Comparison of ENCODE assay signal across 20 cellular contexts in the genomic region with DNA sequence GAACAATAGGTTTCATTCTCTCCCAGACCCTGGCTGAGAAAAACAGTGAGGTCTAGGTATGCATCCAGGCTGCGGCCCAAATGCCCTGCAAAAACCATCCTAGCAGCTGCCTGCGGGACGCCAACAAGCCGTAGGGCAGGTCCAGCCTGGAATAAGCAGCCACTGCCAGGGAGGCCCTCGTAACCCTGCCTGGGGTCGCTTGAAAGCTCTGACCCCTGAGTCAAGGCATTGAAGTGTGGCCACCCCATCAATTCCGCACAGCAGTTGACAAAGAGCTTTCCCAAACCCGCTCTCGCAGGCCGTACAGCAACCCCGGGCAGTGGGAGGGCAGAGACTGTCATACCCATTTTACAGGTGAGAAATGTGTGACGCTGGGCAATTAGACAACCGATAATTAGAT. TPM values are rescaled to one million over a fixed set of nuclear protein-coding genes. Genes with fewer than 3 reads are reported as not detected.
DNase-seq lines count a peak whose midpoint lies in the region; ATAC-seq and TF ChIP-seq lines count a peak whose summit lies in the region.
"Had no signal": no experiment of that assay in that cellular context is flagged by ENCODE, and none has a peak within 500 bp of the region (broad histone marks: within the 10 kb centered on the region; RNA-seq: fewer than 3 reads in every experiment).

No MANE protein-coding gene starts in this region.

- intact Hi-C loops in Right ventricle myocardium inferior (cut with DNase I) = no loop called here
- intact Hi-C loops in heart left ventricle (cut with DNase I) = no loop called here
- intact Hi-C loops in natural killer cell (cut with micrococcal nuclease) = no loop called here

- H3K9me3 ChIP-seq in heart left ventricle (no peaks in the 10 kb centered on the region), neural progenitor cell (ENCODE audit: low read depth) (no peaks in the 10 kb centered on the region)
- H3K9me3 ChIP-seq: A549; BLaER1 treated with 17β-estradiol and CSF1 and Interleukin-3, amounts not matched to agents 10 nM and 100 nM; Caco-2 had no signal

- ATAC-seq in Right ventricle myocardium inferior = no peak
- ATAC-seq in heart left ventricle = no peak
- no peak for ATAC-seq in natural killer cell treated with Interleukin-12 subunit alpha and Interleukin-12 subunit beta and Interleukin-15 and Interleukin-18, amount 100 ng/mL, for 72 hours
- ATAC-seq in natural killer cell = no peak
- no peak for ATAC-seq in GM21423 (IDR thresholded peaks at IDR 0.05; ENCODE audit: unreplicated experiment)
- ATAC-seq: A549; CD8-positive, alpha-beta T cell had no signal

- TF ChIP-seq POLR2A in heart left ventricle (IDR thresholded peaks at IDR 0.05) = no peak

- TF ChIP-seq CTCF in heart left ventricle (IDR thresholded peaks at IDR 0.05) (no peak), natural killer cell (IDR thresholded peaks at IDR 0.05) (no peak), neural progenitor cell (IDR thresholded peaks at IDR 0.05) (no peak)

- H2AFZ ChIP-seq in neural progenitor cell (replicated peaks) = no peak overlapping the region

- H3K4me1 ChIP-seq in heart left ventricle (peaks cover 0 to 20% (median 6%) of the 10 kb centered on the region in 12 donors), neural progenitor cell (no peaks in the 10 kb centered on the region)
- H3K4me1 ChIP-seq: A549, Caco-2 had no signal

- H3K4me2 ChIP-seq in neural progenitor cell = no peak overlapping the region
- H3K4me2 ChIP-seq: A549; BLaER1 treated with 17β-estradiol and CSF1 and Interleukin-3, amounts not matched to agents 10 nM and 100 nM had no signal

- H4K20me1 ChIP-seq in neural progenitor cell (ENCODE audit: low read depth) = no peaks in the 10 kb centered on the region

- no peaks in the 10 kb centered on the region for H3K27me3 ChIP-seq in heart left ventricle
- H3K27me3 ChIP-seq in neural progenitor cell = no peaks in the 10 kb centered on the region
- H3K27me3 ChIP-seq: BLaER1 treated with 17β-estradiol and CSF1 and Interleukin-3, amounts not matched to agents 10 nM and 100 nM had no signal

- no peak overlapping the region for H3K9ac ChIP-seq in neural progenitor cell
- H3K9ac ChIP-seq: BLaER1 treated with 17β-estradiol and CSF1 and Interleukin-3, amounts not matched to agents 10 nM and 100 nM had no signal

- no peaks in the 10 kb centered on the region for H3F3A ChIP-seq in neural progenitor cell (ENCODE audit: low read depth)

- H3K4me3 Mint-ChIP-seq in natural killer cell treated with Interleukin-12 subunit alpha and Interleukin-12 subunit beta and Interleukin-15 and Interleukin-18, amount 100 ng/mL, for 72 hours = no peak overlapping the region
- H3K4me3 Mint-ChIP-seq in natural killer cell (no peak overlapping the region), neural progenitor cell (no peak overlapping the region)
- H3K4me3 Mint-ChIP-seq: B cell; CD4-positive, alpha-beta T cell; CD8-positive, alpha-beta T cell had no signal

- H3K4me3 ChIP-seq in heart left ventricle (no peak overlapping the region), neural progenitor cell (no peak overlapping the region)
- H3K4me3 ChIP-seq: A549; BLaER1 treated with 17β-estradiol and CSF1 and Interleukin-3, amounts not matched to agents 10 nM and 100 nM had no signal

- H3K36me3 ChIP-seq in heart left ventricle (peaks cover 0 to 16% (median 5%) of the 10 kb centered on the region in 9 donors), neural progenitor cell (no peaks in the 10 kb centered on the region)

- H3K9me3 Mint-ChIP-seq in natural killer cell treated with Interleukin-12 subunit alpha and Interleukin-12 subunit beta and Interleukin-15 and Interleukin-18, amount 100 ng/mL, for 72 hours = no peaks in the 10 kb centered on the region
- H3K9me3 Mint-ChIP-seq in natural killer cell (no peaks in the 10 kb centered on the region), neural progenitor cell (no peaks in the 10 kb centered on the region)
- H3K9me3 Mint-ChIP-seq: CD4-positive, alpha-beta T cell; CD8-positive, alpha-beta T cell had no signal

- H3K27ac Mint-ChIP-seq in natural killer cell treated with Interleukin-12 subunit alpha and Interleukin-12 subunit beta and Interleukin-15 and Interleukin-18, amount 100 ng/mL, for 72 hours = no peak overlapping the region
- H3K27ac Mint-ChIP-seq in natural killer cell = no peak overlapping the region
- no peak overlapping the region for H3K27ac Mint-ChIP-seq in neural progenitor cell
- H3K27ac Mint-ChIP-seq: B cell; CD4-positive, alpha-beta T cell; CD8-positive, alpha-beta T cell had no signal

- no peak overlapping the region for H3K27ac ChIP-seq in heart left ventricle
- no peak overlapping the region for H3K27ac ChIP-seq in neural progenitor cell
- H3K27ac ChIP-seq: 22Rv1; A549; BLaER1 treated with 17β-estradiol and CSF1 and Interleukin-3, amounts not matched to agents 10 nM and 100 nM; C4-2B had no signal

- WGBS in heart left ventricle, 4 donors = 87 to 90% (median 89%) methylated on average over 13 of the region's 13 CpGs

- no peaks in the 10 kb centered on the region for H3K27me3 Mint-ChIP-seq in natural killer cell treated with Interleukin-12 subunit alpha and Interleukin-12 subunit beta and Interleukin-15 and Interleukin-18, amount 100 ng/mL, for 72 hours
- H3K27me3 Mint-ChIP-seq in natural killer cell (ENCODE audit: low read depth in 2 of 2) (no peaks in the 10 kb centered on the region), neural progenitor cell (ENCODE audit: insufficient read depth, low read depth) (peaks cover 5% of the 10 kb centered on the region)
- H3K27me3 Mint-ChIP-seq: B cell; CD4-positive, alpha-beta T cell had no signal

- no peaks in the 10 kb centered on the region for H3K79me2 ChIP-seq in neural progenitor cell (ENCODE audit: low read depth)

- peaks cover 0 to 5% of the 10 kb centered on the region in 2 donors for H3K4me1 Mint-ChIP-seq in natural killer cell treated with Interleukin-12 subunit alpha and Interleukin-12 subunit beta and Interleukin-15 and Interleukin-18, amount 100 ng/mL, for 72 hours (ENCODE audit: low read depth in 2 of 2)
- H3K4me1 Mint-ChIP-seq in natural killer cell = no peaks in the 10 kb centered on the region
- H3K4me1 Mint-ChIP-seq in neural progenitor cell = no peaks in the 10 kb centered on the region

- no peaks in the 10 kb centered on the region for H3K36me3 Mint-ChIP-seq in natural killer cell treated with Interleukin-12 subunit alpha and Interleukin-12 subunit beta and Interleukin-15 and Interleukin-18, amount 100 ng/mL, for 72 hours
- H3K36me3 Mint-ChIP-seq in natural killer cell = no peaks in the 10 kb centered on the region
- H3K36me3 Mint-ChIP-seq in neural progenitor cell = peaks cover 7% of the 10 kb centered on the region
- H3K36me3 Mint-ChIP-seq: CD8-positive, alpha-beta T cell had no signal

- DNase-seq in Right ventricle myocardium inferior (ENCODE audit: missing footprints) (peak; percentile 28), heart left ventricle (no peak), natural killer cell (no peak), islet precursor cell (peak; percentile 63), neural progenitor cell (ENCODE audit: low spot score) (peak; percentile 26), LoVo (ENCODE audit: low spot score) (no peak)
- DNase-seq in natural killer cell treated with Interleukin-12 subunit alpha and Interleukin-12 subunit beta and Interleukin-15 and Interleukin-18, amount 100 ng/mL, for 72 hours (ENCODE audit: low spot score) = peak; percentile 35
- DNase-seq: AML-193; Caco-2; Calu3; CD4-positive, alpha-beta T cell; CD8-positive, alpha-beta T cell; DMS79 treated with DMSO at 0.1 percent for 48 hours; GF-D8 had no signal

RNA-seq across cellular contexts. Expression of gene TRPV1, which starts 11.1 kb away (rescaled TPM):
- total RNA-seq in Right ventricle myocardium inferior (4.1 TPM), heart left ventricle (1 to 10 TPM; 2.0 to 4.5 (median 3.3) TPM), natural killer cell (1 to 10 TPM; 3.2 to 4.5 (median 4.2) TPM), neural progenitor cell (ENCODE audit: low replicate concordance) (4.0 and 4.2 TPM in 2 replicates)
- 1 to 10 TPM; 1.9 to 4.9 TPM for polyA plus RNA-seq in heart left ventricle
- total RNA-seq in natural killer cell treated with Interleukin-12 subunit alpha and Interleukin-12 subunit beta and Interleukin-15 and Interleukin-18, amount 100 ng/mL, for 72 hours = 100 to 1,000 TPM in 1 of 2 donors, 10 to 100 TPM in 1; 94.3 to 123 TPM

RNA-seq across cellular contexts. Expression of gene SHPK, which starts 38.0 kb away (rescaled TPM):
- total RNA-seq in Right ventricle myocardium inferior = 4.4 TPM
- 1 to 10 TPM; 2.5 to 7.3 (median 3.6) TPM for total RNA-seq in heart left ventricle
- 1 to 10 TPM; 2.9 to 3.7 TPM for polyA plus RNA-seq in heart left ventricle
- 100 to 1,000 TPM in 1 of 2 donors, 10 to 100 TPM in 1; 67.2 to 121 TPM for total RNA-seq in natural killer cell treated with Interleukin-12 subunit alpha and Interleukin-12 subunit beta and Interleukin-15 and Interleukin-18, amount 100 ng/mL, for 72 hours
- 1 to 10 TPM; 5.8 to 9.3 (median 8.9) TPM for total RNA-seq in natural killer cell
- total RNA-seq in neural progenitor cell (ENCODE audit: low replicate concordance) = 23.4 and 33.4 TPM in 2 replicates

RNA-seq across cellular contexts. Expression of gene CTNS, which starts 38.5 kb away (rescaled TPM):
- 6.6 TPM for total RNA-seq in Right ventricle myocardium inferior
- total RNA-seq in heart left ventricle = 10 to 100 TPM in 3 of 9 donors, 1 to 10 TPM in 6; 6.2 to 19.0 (median 8.7) TPM
- polyA plus RNA-seq in heart left ventricle = 10 to 100 TPM in 1 of 2 donors, 1 to 10 TPM in 1; 6.8 to 10.9 TPM
- total RNA-seq in natural killer cell treated with Interleukin-12 subunit alpha and Interleukin-12 subunit beta and Interleukin-15 and Interleukin-18, amount 100 ng/mL, for 72 hours = 10 to 100 TPM; 11.1 to 24.5 TPM
- 10 to 100 TPM in 1 of 3 donors, 1 to 10 TPM in 2; 7.6 to 24.2 (median 9.6) TPM for total RNA-seq in natural killer cell
- total RNA-seq in neural progenitor cell (ENCODE audit: low replicate concordance) = 9.4 and 9.9 TPM in 2 replicates

RNA-seq across cellular contexts. Expression of gene TRPV3, which starts 40.5 kb away (rescaled TPM):
- total RNA-seq in Right ventricle myocardium inferior (0.84 TPM), heart left ventricle (1 to 10 TPM in 4 of 9 donors, under 1 TPM in 4, not detected in 1; 0.25 to 1.7 (median 0.97) TPM), natural killer cell (10 to 100 TPM in 1 of 3 donors, 1 to 10 TPM in 2; 5.6 to 10.3 (median 7.6) TPM), neural progenitor cell (ENCODE audit: low replicate concordance) (1.5 and 1.9 TPM in 2 replicates)
- under 1 TPM; 0.32 to 0.65 TPM for polyA plus RNA-seq in heart left ventricle
- total RNA-seq in natural killer cell treated with Interleukin-12 subunit alpha and Interleukin-12 subunit beta and Interleukin-15 and Interleukin-18, amount 100 ng/mL, for 72 hours = 1 to 10 TPM; 6.5 to 9.7 TPM

Comparison
In these comparisons a context has a peak if more than half of its experiments do, and no peak if none do; other contexts are left out.
1. DNase-seq: peak in Right ventricle myocardium inferior (single experiment), natural killer cell treated with Interleukin-12 subunit alpha and Interleukin-12 subunit beta and Interleukin-15 and Interleukin-18, amount 100 ng/mL, for 72 hours (single experiment), islet precursor cell (single experiment) and neural progenitor cell (single experiment); none in heart left ventricle (0 of 5), natural killer cell (single experiment) and LoVo (single experiment).
2. RNA of gene TRPV1, which starts 11.1 kb away (total RNA-seq): 94.3 to 123 TPM in natural killer cell treated with Interleukin-12 subunit alpha and Interleukin-12 subunit beta and Interleukin-15 and Interleukin-18, amount 100 ng/mL, for 72 hours; 3.2 to 4.5 TPM in natural killer cell, 4.0 to 4.2 TPM in neural progenitor cell, 4.1 TPM in Right ventricle myocardium inferior (single experiment) and 2.0 to 4.5 TPM in heart left ventricle; every median in the first group is over 10 times any median in the second.